1 cellular context compared by ENCODE assay signal in genomic region chr12:85835810-85836715, GRCh38.
TF ChIP-seq lines count a peak whose summit lies in the region.

Gene RASSF9, minus strand, starts transcription at chr12:85836409. Its CDS starts 208 bp downstream, at chr12:85836201.

TF ChIP-seq in H1, 55 proteins besides CTCF, POLR2A, EP300 and RAD21:
- no peak for TF ChIP-seq RXRA (IDR thresholded peaks at IDR 0.05; ENCODE audit: insufficient read depth, low read depth, low read length)
- peak; percentile 34 for TF ChIP-seq ASH2L (IDR thresholded peaks at IDR 0.05; ENCODE audit: low read length)
- peak; percentile 48; the same call in 1 of the 2 replicates for TF ChIP-seq CEBPB (IDR thresholded peaks at IDR 0.05; ENCODE audit: low read depth, low read length)
TF ChIP-seq in H1: peak in this region for 2.
